In the genomic region with DNA sequence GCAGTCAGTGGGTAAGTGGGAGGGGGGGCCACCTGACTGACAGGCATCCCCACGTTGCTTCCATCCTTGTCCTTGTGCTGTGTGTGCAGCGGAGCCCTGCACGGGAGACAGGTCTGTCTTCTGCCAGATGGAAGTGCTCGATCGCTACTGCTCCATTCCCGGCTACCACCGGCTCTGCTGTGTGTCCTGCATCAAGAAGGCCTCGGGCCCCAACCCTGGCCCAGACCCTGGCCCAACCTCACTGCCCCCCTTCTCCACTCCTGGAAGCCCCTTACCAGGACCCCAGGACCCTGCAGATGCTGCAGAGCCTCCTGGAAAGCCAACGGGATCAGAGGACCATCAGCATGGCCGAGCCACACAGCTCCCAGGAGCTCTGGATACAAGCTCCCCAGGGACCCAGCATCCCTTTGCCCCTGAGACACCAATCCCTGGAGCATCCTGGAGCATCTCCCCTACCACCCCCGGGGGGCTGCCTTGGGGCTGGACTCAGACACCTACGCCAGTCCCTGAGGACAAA, we compare ENCODE assay signal across 1 cellular context.
TF ChIP-seq lines count a peak whose summit lies in the region.

No MANE protein-coding gene starts in this region.

TF ChIP-seq in GM23338, 12 proteins besides CTCF, POLR2A, EP300 and RAD21 (continued from another document):
- TF ChIP-seq, protein P1, sequence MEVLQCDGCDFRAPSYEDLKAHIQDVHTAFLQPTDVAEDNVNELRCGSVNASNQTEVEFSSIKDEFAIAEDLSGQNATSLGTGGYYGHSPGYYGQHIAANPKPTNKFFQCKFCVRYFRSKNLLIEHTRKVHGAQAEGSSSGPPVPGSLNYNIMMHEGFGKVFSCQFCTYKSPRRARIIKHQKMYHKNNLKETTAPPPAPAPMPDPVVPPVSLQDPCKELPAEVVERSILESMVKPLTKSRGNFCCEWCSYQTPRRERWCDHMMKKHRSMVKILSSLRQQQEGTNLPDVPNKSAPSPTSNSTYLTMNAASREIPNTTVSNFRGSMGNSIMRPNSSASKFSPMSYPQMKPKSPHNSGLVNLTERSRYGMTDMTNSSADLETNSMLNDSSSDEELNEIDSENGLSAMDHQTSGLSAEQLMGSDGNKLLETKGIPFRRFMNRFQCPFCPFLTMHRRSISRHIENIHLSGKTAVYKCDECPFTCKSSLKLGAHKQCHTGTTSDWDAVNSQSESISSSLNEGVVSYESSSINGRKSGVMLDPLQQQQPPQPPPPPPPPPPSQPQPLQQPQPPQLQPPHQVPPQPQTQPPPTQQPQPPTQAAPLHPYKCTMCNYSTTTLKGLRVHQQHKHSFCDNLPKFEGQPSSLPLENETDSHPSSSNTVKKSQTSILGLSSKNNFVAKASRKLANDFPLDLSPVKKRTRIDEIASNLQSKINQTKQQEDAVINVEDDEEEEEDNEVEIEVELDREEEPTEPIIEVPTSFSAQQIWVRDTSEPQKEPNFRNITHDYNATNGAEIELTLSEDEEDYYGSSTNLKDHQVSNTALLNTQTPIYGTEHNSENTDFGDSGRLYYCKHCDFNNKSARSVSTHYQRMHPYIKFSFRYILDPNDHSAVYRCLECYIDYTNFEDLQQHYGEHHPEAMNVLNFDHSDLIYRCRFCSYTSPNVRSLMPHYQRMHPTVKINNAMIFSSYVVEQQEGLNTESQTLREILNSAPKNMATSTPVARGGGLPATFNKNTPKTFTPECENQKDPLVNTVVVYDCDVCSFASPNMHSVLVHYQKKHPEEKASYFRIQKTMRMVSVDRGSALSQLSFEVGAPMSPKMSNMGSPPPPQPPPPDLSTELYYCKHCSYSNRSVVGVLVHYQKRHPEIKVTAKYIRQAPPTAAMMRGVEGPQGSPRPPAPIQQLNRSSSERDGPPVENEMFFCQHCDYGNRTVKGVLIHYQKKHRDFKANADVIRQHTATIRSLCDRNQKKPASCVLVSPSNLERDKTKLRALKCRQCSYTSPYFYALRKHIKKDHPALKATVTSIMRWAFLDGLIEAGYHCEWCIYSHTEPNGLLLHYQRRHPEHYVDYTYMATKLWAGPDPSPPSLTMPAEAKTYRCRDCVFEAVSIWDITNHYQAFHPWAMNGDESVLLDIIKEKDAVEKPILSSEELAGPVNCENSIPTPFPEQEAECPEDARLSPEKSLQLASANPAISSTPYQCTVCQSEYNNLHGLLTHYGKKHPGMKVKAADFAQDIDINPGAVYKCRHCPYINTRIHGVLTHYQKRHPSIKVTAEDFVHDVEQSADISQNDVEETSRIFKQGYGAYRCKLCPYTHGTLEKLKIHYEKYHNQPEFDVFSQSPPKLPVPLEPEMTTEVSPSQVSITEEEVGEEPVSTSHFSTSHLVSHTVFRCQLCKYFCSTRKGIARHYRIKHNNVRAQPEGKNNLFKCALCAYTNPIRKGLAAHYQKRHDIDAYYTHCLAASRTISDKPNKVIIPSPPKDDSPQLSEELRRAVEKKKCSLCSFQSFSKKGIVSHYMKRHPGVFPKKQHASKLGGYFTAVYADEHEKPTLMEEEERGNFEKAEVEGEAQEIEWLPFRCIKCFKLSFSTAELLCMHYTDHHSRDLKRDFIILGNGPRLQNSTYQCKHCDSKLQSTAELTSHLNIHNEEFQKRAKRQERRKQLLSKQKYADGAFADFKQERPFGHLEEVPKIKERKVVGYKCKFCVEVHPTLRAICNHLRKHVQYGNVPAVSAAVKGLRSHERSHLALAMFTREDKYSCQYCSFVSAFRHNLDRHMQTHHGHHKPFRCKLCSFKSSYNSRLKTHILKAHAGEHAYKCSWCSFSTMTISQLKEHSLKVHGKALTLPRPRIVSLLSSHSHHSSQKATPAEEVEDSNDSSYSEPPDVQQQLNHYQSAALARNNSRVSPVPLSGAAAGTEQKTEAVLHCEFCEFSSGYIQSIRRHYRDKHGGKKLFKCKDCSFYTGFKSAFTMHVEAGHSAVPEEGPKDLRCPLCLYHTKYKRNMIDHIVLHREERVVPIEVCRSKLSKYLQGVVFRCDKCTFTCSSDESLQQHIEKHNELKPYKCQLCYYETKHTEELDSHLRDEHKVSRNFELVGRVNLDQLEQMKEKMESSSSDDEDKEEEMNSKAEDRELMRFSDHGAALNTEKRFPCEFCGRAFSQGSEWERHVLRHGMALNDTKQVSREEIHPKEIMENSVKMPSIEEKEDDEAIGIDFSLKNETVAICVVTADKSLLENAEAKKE (CRISPR knock-in tag; IDR thresholded peaks at IDR 0.05) = no peak
- TF ChIP-seq ZNF331 (CRISPR knock-in tag; IDR thresholded peaks at IDR 0.05; ENCODE audit: low read depth) = no peak
- TF ChIP-seq CREB1 (CRISPR knock-in tag; IDR thresholded peaks at IDR 0.05; ENCODE audit: low read depth) = no peak
- TF ChIP-seq POLR2AphosphoS5 (IDR thresholded peaks at IDR 0.05; ENCODE audit: low read depth) = no peak
- TF ChIP-seq, protein P2, sequence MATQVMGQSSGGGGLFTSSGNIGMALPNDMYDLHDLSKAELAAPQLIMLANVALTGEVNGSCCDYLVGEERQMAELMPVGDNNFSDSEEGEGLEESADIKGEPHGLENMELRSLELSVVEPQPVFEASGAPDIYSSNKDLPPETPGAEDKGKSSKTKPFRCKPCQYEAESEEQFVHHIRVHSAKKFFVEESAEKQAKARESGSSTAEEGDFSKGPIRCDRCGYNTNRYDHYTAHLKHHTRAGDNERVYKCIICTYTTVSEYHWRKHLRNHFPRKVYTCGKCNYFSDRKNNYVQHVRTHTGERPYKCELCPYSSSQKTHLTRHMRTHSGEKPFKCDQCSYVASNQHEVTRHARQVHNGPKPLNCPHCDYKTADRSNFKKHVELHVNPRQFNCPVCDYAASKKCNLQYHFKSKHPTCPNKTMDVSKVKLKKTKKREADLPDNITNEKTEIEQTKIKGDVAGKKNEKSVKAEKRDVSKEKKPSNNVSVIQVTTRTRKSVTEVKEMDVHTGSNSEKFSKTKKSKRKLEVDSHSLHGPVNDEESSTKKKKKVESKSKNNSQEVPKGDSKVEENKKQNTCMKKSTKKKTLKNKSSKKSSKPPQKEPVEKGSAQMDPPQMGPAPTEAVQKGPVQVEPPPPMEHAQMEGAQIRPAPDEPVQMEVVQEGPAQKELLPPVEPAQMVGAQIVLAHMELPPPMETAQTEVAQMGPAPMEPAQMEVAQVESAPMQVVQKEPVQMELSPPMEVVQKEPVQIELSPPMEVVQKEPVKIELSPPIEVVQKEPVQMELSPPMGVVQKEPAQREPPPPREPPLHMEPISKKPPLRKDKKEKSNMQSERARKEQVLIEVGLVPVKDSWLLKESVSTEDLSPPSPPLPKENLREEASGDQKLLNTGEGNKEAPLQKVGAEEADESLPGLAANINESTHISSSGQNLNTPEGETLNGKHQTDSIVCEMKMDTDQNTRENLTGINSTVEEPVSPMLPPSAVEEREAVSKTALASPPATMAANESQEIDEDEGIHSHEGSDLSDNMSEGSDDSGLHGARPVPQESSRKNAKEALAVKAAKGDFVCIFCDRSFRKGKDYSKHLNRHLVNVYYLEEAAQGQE (IDR thresholded peaks at IDR 0.05; ENCODE audit: unreplicated experiment) = no peak
- no peak for TF ChIP-seq EZH2phosphoT487 (IDR thresholded peaks at IDR 0.05; ENCODE audit: unreplicated experiment)
- TF ChIP-seq, protein P3, sequence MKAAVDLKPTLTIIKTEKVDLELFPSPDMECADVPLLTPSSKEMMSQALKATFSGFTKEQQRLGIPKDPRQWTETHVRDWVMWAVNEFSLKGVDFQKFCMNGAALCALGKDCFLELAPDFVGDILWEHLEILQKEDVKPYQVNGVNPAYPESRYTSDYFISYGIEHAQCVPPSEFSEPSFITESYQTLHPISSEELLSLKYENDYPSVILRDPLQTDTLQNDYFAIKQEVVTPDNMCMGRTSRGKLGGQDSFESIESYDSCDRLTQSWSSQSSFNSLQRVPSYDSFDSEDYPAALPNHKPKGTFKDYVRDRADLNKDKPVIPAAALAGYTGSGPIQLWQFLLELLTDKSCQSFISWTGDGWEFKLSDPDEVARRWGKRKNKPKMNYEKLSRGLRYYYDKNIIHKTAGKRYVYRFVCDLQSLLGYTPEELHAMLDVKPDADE (IDR thresholded peaks at IDR 0.05) = no peak
